ENCODE assay signal across 14 cellular contexts in the genomic region with DNA sequence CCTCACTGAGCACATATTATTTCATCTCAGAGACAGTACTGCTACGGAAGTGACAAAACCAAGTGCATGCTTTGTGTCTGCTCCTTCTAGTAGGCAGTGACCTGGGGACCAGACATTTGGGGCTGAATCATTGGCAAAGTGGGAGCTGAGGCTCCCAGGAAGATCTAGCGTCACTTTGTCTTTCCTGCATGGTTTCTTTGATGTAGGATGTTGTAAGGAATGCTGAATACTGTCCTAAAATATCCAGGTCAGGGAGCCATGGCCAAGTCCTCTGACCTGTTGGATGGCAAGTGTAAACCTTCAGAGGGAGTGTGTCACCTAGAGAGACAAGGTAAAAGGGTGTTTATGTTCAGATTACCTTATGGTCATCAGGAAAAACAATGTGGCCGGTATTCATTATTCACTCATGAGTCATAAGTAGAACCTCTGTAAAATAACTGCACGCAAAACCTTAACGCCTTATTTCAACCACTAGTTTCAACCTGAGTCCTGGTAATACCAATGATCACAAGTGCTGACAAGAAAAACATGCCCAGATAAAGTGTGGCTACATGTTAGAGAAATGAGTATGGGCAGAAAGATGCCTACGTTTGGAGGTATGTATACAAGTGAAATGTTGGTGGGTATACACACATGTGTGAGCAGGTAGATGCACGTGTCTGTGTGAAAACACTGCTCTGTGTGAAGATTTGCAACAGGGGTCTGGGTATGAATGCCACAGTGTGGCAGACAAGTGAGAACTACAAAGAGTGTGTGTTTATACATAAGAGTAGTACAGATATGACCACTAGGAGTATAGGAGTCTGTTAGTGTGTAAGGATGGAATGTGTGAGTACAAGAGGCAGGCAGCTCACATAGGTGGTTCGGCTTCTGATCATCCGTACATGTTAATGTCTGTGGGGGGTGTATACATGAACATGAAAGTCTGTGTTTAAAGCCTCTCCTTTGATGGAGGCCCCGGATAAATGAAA.
DNase-seq lines count a peak whose midpoint lies in the region; ATAC-seq and TF ChIP-seq lines count a peak whose summit lies in the region.
"Had no signal": no experiment of that assay in that cellular context is flagged by ENCODE, and none has a peak within 500 bp of the region (broad histone marks: within the 10 kb centered on the region; RNA-seq: fewer than 3 reads in every experiment).

No MANE protein-coding gene starts in this region.

- H3K4me2 ChIP-seq in trophoblast cell (ENCODE audit: low read length) = no peak overlapping the region

- H2AK5ac ChIP-seq in trophoblast cell (ENCODE audit: low read length) = no peak overlapping the region

- no peak overlapping the region for H2BK12ac ChIP-seq in trophoblast cell (ENCODE audit: low read length)

- H4K91ac ChIP-seq in trophoblast cell (ENCODE audit: low read depth, low read length) = no peak overlapping the region

- H3K27ac ChIP-seq in RWPE1 (peak overlapping the region; percentile 75), trophoblast cell (ENCODE audit: low read depth, low read length) (no peak overlapping the region), A673 (ENCODE audit: low read depth, low read length, poor library complexity, severe bottlenecking) (no peak overlapping the region)

- H3K27me3 ChIP-seq in trophoblast cell (ENCODE audit: insufficient read depth, low read length) (no peaks in the 10 kb centered on the region), A673 (replicated peaks; ENCODE audit: insufficient read depth, low read depth, low read length, poor library complexity) (peaks cover 16% of the 10 kb centered on the region)

- no peaks in the 10 kb centered on the region for H3K79me1 ChIP-seq in trophoblast cell (ENCODE audit: low read length)

- no peaks in the 10 kb centered on the region for H3K79me2 ChIP-seq in trophoblast cell (ENCODE audit: control insufficient read depth, insufficient read depth, low read length, poor library complexity)

- CTCF ChIA-PET in RWPE1 (lab: Yijun Ruan, JAX) = interaction anchor here (1.0 to 1.2 kb wide), 2 partner anchors 85 to 160 kb away, joined by 3 to 4 read pairs; no protein-coding TSS in a partner anchor
- CTCF ChIA-PET in A673 (lab: Charles Lee) = no interaction called here

- no CpG with 5 or more reads among the region's 10 CpGs for WGBS in trophoblast cell (ENCODE audit: extremely low coverage, insufficient coverage, insufficient read length)

- DNase-seq in RWPE1 (ENCODE audit: low spot score) (peak; percentile 85), trophoblast cell (peak; percentile 88 to 96), NCI-H1417 treated with DMSO at 0.1 percent for 48 hours (lab: John Stamatoyannopoulos, UW) (no peak), A673 (ENCODE audit: low spot score) (no peak)
- DNase-seq: activated CD4-positive, alpha-beta T cell treated with anti-CD3 and anti-CD28 coated beads, Interleukin-2, amount 50 U/mL, for 1 hour; activated T-cell treated with anti-CD3 and anti-CD28 coated beads, Interleukin-2, amount 50 U/mL, for 24 hours; effector memory CD4-positive, alpha-beta T cell; foreskin melanocyte; NCI-H187 treated with DMSO at 0.1 percent for 48 hours; NCI-H510A had no signal

- no peak overlapping the region for H3K23ac ChIP-seq in trophoblast cell (ENCODE audit: low read length)

- H3K9ac ChIP-seq in trophoblast cell (ENCODE audit: low read length) = no peak overlapping the region

- H2BK120ac ChIP-seq in trophoblast cell (ENCODE audit: insufficient read depth, low read length, poor library complexity) = no peak overlapping the region

- H3K4ac ChIP-seq in trophoblast cell (ENCODE audit: low read depth, low read length) = no peak overlapping the region

- H3K36me3 ChIP-seq in trophoblast cell (ENCODE audit: control insufficient read depth in 1 of 2, insufficient read depth in 2 of 2, low read length in 2 of 2) (no peaks in the 10 kb centered on the region), A673 (ENCODE audit: insufficient read depth, low read length, poor library complexity, severe bottlenecking) (no peaks in the 10 kb centered on the region)

- H3K14ac ChIP-seq in trophoblast cell (ENCODE audit: low read length) = no peak overlapping the region

- POLR2A ChIA-PET in RWPE1 (lab: Yijun Ruan, JAX; ENCODE audit: low non-redundant PET) = no interaction called here
- POLR2A ChIA-PET in A673 (lab: Charles Lee; ENCODE audit: low non-redundant PET) = no interaction called here

- TF ChIP-seq CTCF in RWPE1 (conservative IDR thresholded peaks at IDR 0.05; ENCODE audit: low read depth) (no peak), A673 (conservative IDR thresholded peaks at IDR 0.05; ENCODE audit: low read depth, low read length) (no peak)

- no peak overlapping the region for H3K18ac ChIP-seq in trophoblast cell (ENCODE audit: low read length)

- H2BK5ac ChIP-seq in trophoblast cell (ENCODE audit: low read depth, low read length, poor library complexity) = no peak overlapping the region

- no TSS peak for BruUV-seq in A673 (replicated peaks; lab: Mats Ljungman, UMichigan)

- H3K4me3 ChIP-seq in trophoblast cell (ENCODE audit: low read depth, low read length) (no peak overlapping the region), A673 (ENCODE audit: low read depth, low read length, poor library complexity, severe bottlenecking) (no peak overlapping the region)
- H3K4me3 ChIP-seq: lung had no signal

- peaks cover 0 to 3% of the 10 kb centered on the region in 2 experiments for H3K4me1 ChIP-seq in trophoblast cell (ENCODE audit: control insufficient read depth in 1 of 2, insufficient read depth in 2 of 2, low read length in 2 of 2)
- H3K4me1 ChIP-seq in A673 (ENCODE audit: insufficient read depth, low read length, poor library complexity, severe bottlenecking) = no peaks in the 10 kb centered on the region

- H4K8ac ChIP-seq in trophoblast cell (ENCODE audit: low read depth, low read length) = no peak overlapping the region

- H2AFZ ChIP-seq in trophoblast cell (ENCODE audit: insufficient read depth, low read length, poor library complexity) = no peak overlapping the region

- intact Hi-C loops in A673 (cut with micrococcal nuclease; ENCODE audit: unreplicated experiment) = no loop called here

- no peak overlapping the region for H4K12ac ChIP-seq in trophoblast cell (ENCODE audit: low read depth, low read length)

- no peaks in the 10 kb centered on the region for H3K9me3 ChIP-seq in trophoblast cell (ENCODE audit: insufficient read depth, low read depth, low read length)
- H3K9me3 ChIP-seq in A673 (ENCODE audit: low read depth, low read length, poor library complexity, severe bottlenecking) = no peaks in the 10 kb centered on the region

- ATAC-seq in GM19025 (IDR thresholded peaks at IDR 0.05; ENCODE audit: low read depth, unreplicated experiment) (peak; percentile 63), HG03025 (IDR thresholded peaks at IDR 0.05; ENCODE audit: low FRiP score, unreplicated experiment) (peak; percentile 61), HG03280 (IDR thresholded peaks at IDR 0.05; ENCODE audit: unreplicated experiment) (no peak)

Comparison
In these comparisons a context has a peak if more than half of its experiments do, and no peak if none do; other contexts are left out.
1. DNase-seq: peak in RWPE1 (single experiment) and trophoblast cell (2 of 2); none in NCI-H1417 treated with DMSO at 0.1 percent for 48 hours (single experiment) and A673 (single experiment).